In genomic region chrX:154097597-154098541, GRCh38 we compare ENCODE assay signal across 8 cellular contexts. TPM values are rescaled to one million over a fixed set of nuclear protein-coding genes. Genes with fewer than 3 reads are reported as not detected.
A peak's percentile ranks its signal among the peaks of the same experiment; 100 is the strongest.
DNase-seq lines count a peak whose midpoint lies in the region; ATAC-seq and TF ChIP-seq lines count a peak whose summit lies in the region.

Gene MECP2, minus strand, starts transcription at chrX:154097717.

- H3K9ac ChIP-seq in BLaER1 = peak within 1 kb of the TSS; percentile 86

- H3K9me3 ChIP-seq in BLaER1 = peaks cover 15% of the 10 kb centered on the region; the same call in 1 of the 2 replicates
- H3K9me3 ChIP-seq in left lung = no peaks in the 10 kb centered on the region

- peaks cover 27% of the 10 kb centered on the region for H3K4me1 Mint-ChIP-seq in dendritic cell treated with granulocyte-macrophage colony-stimulating factor and Interleukin-4, amounts not matched to agents 40 ng/mL and 50 ng/mL, for 4 days (ENCODE audit: low read depth)

- peak within 1 kb of the TSS; percentile 94 for H3K27ac ChIP-seq in BLaER1
- H3K27ac ChIP-seq in left lung = peak within 1 kb of the TSS; percentile 90

- H3K27me3 Mint-ChIP-seq in dendritic cell treated with granulocyte-macrophage colony-stimulating factor and Interleukin-4, amounts not matched to agents 40 ng/mL and 50 ng/mL, for 4 days = peaks cover 3% of the 10 kb centered on the region

- peaks cover 8% of the 10 kb centered on the region for H3K36me3 Mint-ChIP-seq in dendritic cell treated with granulocyte-macrophage colony-stimulating factor and Interleukin-4, amounts not matched to agents 40 ng/mL and 50 ng/mL, for 4 days (ENCODE audit: low read depth)

- H3K4me3 ChIP-seq in BLaER1 (peak within 1 kb of the TSS; percentile 71), left lung (peak within 1 kb of the TSS; percentile 48 to 63)

- H3K9me3 Mint-ChIP-seq in dendritic cell treated with granulocyte-macrophage colony-stimulating factor and Interleukin-4, amounts not matched to agents 40 ng/mL and 50 ng/mL, for 4 days = no peaks in the 10 kb centered on the region

- no peak for TF ChIP-seq CTCF in left lung (IDR thresholded peaks at IDR 0.05)

- H3K27me3 ChIP-seq in BLaER1 = peaks cover 72% of the 10 kb centered on the region
- H3K27me3 ChIP-seq in left lung = no peaks in the 10 kb centered on the region

- H3K4me3 Mint-ChIP-seq in dendritic cell treated with granulocyte-macrophage colony-stimulating factor and Interleukin-4, amounts not matched to agents 40 ng/mL and 50 ng/mL, for 4 days = peak within 1 kb of the TSS; percentile 81

- H3K4me1 ChIP-seq in BLaER1 (peaks cover 39% of the 10 kb centered on the region), left lung (peaks cover 4 to 34% of the 10 kb centered on the region in 2 donors)

- intact Hi-C loops in dendritic cell treated with granulocyte-macrophage colony-stimulating factor and Interleukin-4, amounts not matched to agents 40 ng/mL and 50 ng/mL, for 4 days (cut with micrococcal nuclease) = no loop called here
- intact Hi-C loops in left lung (cut with DNase I) = no loop called here

- peak within 1 kb of the TSS; percentile 70 for H3K4me2 ChIP-seq in BLaER1

- peak within 1 kb of the TSS; percentile 74 for H3K27ac Mint-ChIP-seq in dendritic cell treated with granulocyte-macrophage colony-stimulating factor and Interleukin-4, amounts not matched to agents 40 ng/mL and 50 ng/mL, for 4 days

- ATAC-seq in GM19351 (IDR thresholded peaks at IDR 0.05; ENCODE audit: unreplicated experiment) (peak; percentile 87), HG03521 (IDR thresholded peaks at IDR 0.05; ENCODE audit: unreplicated experiment) (peak; percentile 90), left lung (peak; percentile 95)

- DNase-seq in NCI-H748 treated with DMSO at 0.1 percent for 48 hours (lab: John Stamatoyannopoulos, UW) (peak; percentile 83), left lung (peak; percentile 92 to 93)
- DNase-seq in activated CD4-positive, alpha-beta T cell treated with anti-CD3 and anti-CD28 coated beads, Interleukin-2, amount 50 U/mL, for 24 hours (ENCODE audit: low read depth in 1 of 2, low spot score in 1 of 2) = peak; percentile 58 to 83
- DNase-seq in stimulated activated CD4-positive, alpha-beta T cell treated with anti-CD3 and anti-CD28 coated beads, Interleukin-2, amount 100 ng/mL, for 4 hours (ENCODE audit: low read depth) = peak; percentile 74

- H3K36me3 ChIP-seq in BLaER1 (no peaks in the 10 kb centered on the region), left lung (no peaks in the 10 kb centered on the region)

- peaks cover 39% of the 10 kb centered on the region for H4K20me1 ChIP-seq in BLaER1

RNA-seq across cellular contexts. Expression of gene MECP2, which starts in this region (rescaled TPM):
- total RNA-seq in left lung = 10 to 100 TPM; 36.2 to 47.1 TPM

Comparison
In these comparisons a context has a peak if more than half of its experiments do, and no peak if none do; other contexts are left out.
1. Peak in every context shown above with its lines: DNase-seq, ATAC-seq, H3K4me3 ChIP-seq and H3K27ac ChIP-seq.